In genomic region chr6:65955034-65955433, GRCh38 we compare ENCODE assay signal across 10 cellular contexts.
"Had no signal": no experiment of that assay in that cellular context is flagged by ENCODE, and none has a peak within 500 bp of the region (broad histone marks: within the 10 kb centered on the region; RNA-seq: fewer than 3 reads in every experiment).

No MANE protein-coding gene starts in this region.

- DNase-seq: GM23248, GOT3, H7, H9, HCEC 1CT, HFFc6 had no signal

- ATAC-seq: GM23338, HCT116 had no signal

- H3K9me3 Mint-ChIP-seq: GM23338, H9 had no signal

- H3K4me2 ChIP-seq: GM23338 had no signal

- H3K4me3 Mint-ChIP-seq: GM23338, H9, HFFc6 had no signal

- H3K9ac ChIP-seq: GM23248 had no signal

- H2AFZ ChIP-seq: GM23248, GM23338 had no signal

- FAIRE-seq: H1, H54 had no signal

- H3K27ac ChIP-seq: GM23248 had no signal

- H3K4me3 ChIP-seq: GM23248, GM23338 had no signal

- H3K27ac Mint-ChIP-seq: GM23338, H9, HFFc6 had no signal

- H3K4me1 Mint-ChIP-seq: GM23338, H9 had no signal
